15 cellular contexts compared by ENCODE assay signal in the genomic region with DNA sequence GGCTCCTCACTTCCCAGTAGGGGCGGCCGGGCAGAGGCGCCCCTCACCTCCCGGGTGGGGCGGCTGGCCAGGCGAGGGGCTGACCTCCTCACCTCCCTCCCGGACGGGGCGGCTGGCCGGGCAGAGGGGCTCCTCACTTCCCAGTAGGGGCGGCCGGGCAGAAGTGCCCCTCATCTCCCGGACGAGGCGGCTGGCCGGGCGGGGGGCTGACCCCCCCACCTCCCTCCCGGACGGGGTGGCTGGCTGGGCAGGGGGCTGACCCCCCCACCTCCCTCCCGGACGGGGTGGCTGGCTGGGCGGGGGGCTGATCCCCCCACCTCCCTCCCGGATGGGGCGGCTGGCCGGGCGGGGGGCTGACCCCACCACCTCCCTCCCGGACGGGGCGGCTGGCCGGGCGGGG. TPM values are rescaled to one million over a fixed set of nuclear protein-coding genes. Genes with fewer than 3 reads are reported as not detected.
"Had no signal": no experiment of that assay in that cellular context is flagged by ENCODE, and none has a peak within 500 bp of the region (broad histone marks: within the 10 kb centered on the region; RNA-seq: fewer than 3 reads in every experiment).

No MANE protein-coding gene starts in this region.

RNA-seq across cellular contexts. Expression of a gene that starts 14.9 kb away (rescaled TPM):
- total RNA-seq: WTC11 had no signal

RNA-seq across cellular contexts. Expression of a gene that starts 27.0 kb away (rescaled TPM):
- total RNA-seq: activated B cell treated with CpG ODN at 0.5 μM for 24 hours; activated CD4-positive, alpha-beta memory T cell treated with anti-CD3 and anti-CD28 coated beads for 36 hours; activated CD4-positive, alpha-beta memory T cell treated with anti-CD3 and anti-CD28 coated beads, Interleukin-2, amount 10 ng/mL, durations not matched to agents 7 days and 5 days; activated CD4-positive, alpha-beta T cell treated with anti-CD3 and anti-CD28 coated beads for 36 hours; activated CD4-positive, alpha-beta T cell treated with anti-CD3 and anti-CD28 coated beads, Interleukin-2, amount 10 ng/mL, durations not matched to agents 24 days and 14 days; activated CD4-positive, alpha-beta T cell treated with anti-CD3 and anti-CD28 coated beads, Interleukin-2, amount 10 ng/mL, durations not matched to agents 7 days and 5 days; activated CD8-positive, alpha-beta memory T cell treated with anti-CD3 and anti-CD28 coated beads for 36 hours; activated CD8-positive, alpha-beta memory T cell treated with anti-CD3 and anti-CD28 coated beads, Interleukin-2, amount 10 ng/mL, durations not matched to agents 7 days and 5 days; activated CD8-positive, alpha-beta T cell treated with anti-CD3 and anti-CD28 coated beads for 36 hours; activated CD8-positive, alpha-beta T cell treated with anti-CD3 and anti-CD28 coated beads, Interleukin-2, amount 10 ng/mL, durations not matched to agents 7 days and 5 days; T-cell; T-helper 1 cell treated with Interleukin-12 subunit alpha and Interleukin-12 subunit beta and Interleukin-4 antibody, amounts not matched to agents 30 ng/mL and 1 ng/mL, for 36 hours; T-helper 17 cell; T-helper 2 cell treated with Interferon-gamma antibody and Interleukin-4, amounts not matched to agents 100 ng/mL and 5 ng/mL, for 36 hours; WTC11 had no signal

RNA-seq across cellular contexts. Expression of a gene that starts 40.0 kb away (rescaled TPM):
- total RNA-seq: activated B cell treated with CpG ODN at 0.5 μM for 24 hours; activated CD4-positive, alpha-beta memory T cell treated with anti-CD3 and anti-CD28 coated beads for 36 hours; activated CD4-positive, alpha-beta memory T cell treated with anti-CD3 and anti-CD28 coated beads, Interleukin-2, amount 10 ng/mL, durations not matched to agents 7 days and 5 days; activated CD4-positive, alpha-beta T cell treated with anti-CD3 and anti-CD28 coated beads for 36 hours; activated CD4-positive, alpha-beta T cell treated with anti-CD3 and anti-CD28 coated beads, Interleukin-2, amount 10 ng/mL, durations not matched to agents 24 days and 14 days; activated CD4-positive, alpha-beta T cell treated with anti-CD3 and anti-CD28 coated beads, Interleukin-2, amount 10 ng/mL, durations not matched to agents 7 days and 5 days; activated CD8-positive, alpha-beta memory T cell treated with anti-CD3 and anti-CD28 coated beads for 36 hours; activated CD8-positive, alpha-beta memory T cell treated with anti-CD3 and anti-CD28 coated beads, Interleukin-2, amount 10 ng/mL, durations not matched to agents 7 days and 5 days; activated CD8-positive, alpha-beta T cell treated with anti-CD3 and anti-CD28 coated beads for 36 hours; activated CD8-positive, alpha-beta T cell treated with anti-CD3 and anti-CD28 coated beads, Interleukin-2, amount 10 ng/mL, durations not matched to agents 7 days and 5 days; T-cell; T-helper 1 cell treated with Interleukin-12 subunit alpha and Interleukin-12 subunit beta and Interleukin-4 antibody, amounts not matched to agents 30 ng/mL and 1 ng/mL, for 36 hours; T-helper 17 cell; T-helper 2 cell treated with Interferon-gamma antibody and Interleukin-4, amounts not matched to agents 100 ng/mL and 5 ng/mL, for 36 hours; WTC11 had no signal
